Comparison of ENCODE assay signal across 20 cellular contexts in the genomic region with DNA sequence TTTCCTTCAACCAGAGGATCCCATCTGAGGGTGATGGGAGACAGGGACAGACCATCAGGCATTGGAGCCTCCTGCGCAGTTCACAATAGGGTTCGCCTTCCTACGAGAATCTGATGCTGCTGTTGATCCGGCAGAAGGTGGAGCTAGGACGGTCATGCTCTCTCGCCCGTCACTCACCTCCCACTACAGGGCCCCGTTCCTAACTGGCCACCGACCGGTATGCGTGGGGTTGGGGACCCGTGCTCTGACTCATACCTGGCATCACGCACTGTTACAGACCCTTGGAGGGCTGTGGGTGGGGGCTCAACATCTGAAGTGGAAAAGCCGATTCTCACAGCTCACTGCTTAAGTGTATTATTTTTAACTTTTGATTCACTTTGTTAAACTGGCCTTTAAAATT.
"Had no signal": no experiment of that assay in that cellular context is flagged by ENCODE, and none has a peak within 500 bp of the region (broad histone marks: within the 10 kb centered on the region; RNA-seq: fewer than 3 reads in every experiment).

No MANE protein-coding gene starts in this region.

- H3K9me3 Mint-ChIP-seq: activated naive CD4-positive, alpha-beta T cell treated with anti-CD3 and anti-CD28 coated beads, Interleukin-2, amount 10 ng/mL, durations not matched to agents 7 days and 5 days; endodermal cell; stimulated activated effector memory CD8-positive, alpha-beta T cell treated with anti-CD3 and anti-CD28 coated beads, Interleukin-12 subunit alpha, Interleukin-12 subunit beta, amount 100 ng/mL, for 72 hours; WTC11 had no signal

- H3K9me3 ChIP-seq: right lobe of liver, suprapubic skin had no signal

- H3K27ac ChIP-seq: coronary artery, esophagus squamous epithelium, heart left ventricle, left ventricle myocardium inferior, right lobe of liver, skin epidermis, stomach, suprapubic skin, upper lobe of left lung had no signal

- H3K4me3 ChIP-seq: coronary artery, esophagus squamous epithelium, heart left ventricle, left ventricle myocardium inferior, right lobe of liver, skin epidermis, stomach, suprapubic skin, upper lobe of left lung had no signal

- H3K27ac Mint-ChIP-seq: activated naive CD4-positive, alpha-beta T cell treated with anti-CD3 and anti-CD28 coated beads, Interleukin-2, amount 10 ng/mL, durations not matched to agents 7 days and 5 days; endodermal cell; stimulated activated effector memory CD8-positive, alpha-beta T cell treated with anti-CD3 and anti-CD28 coated beads, Interleukin-12 subunit alpha, Interleukin-12 subunit beta, amount 100 ng/mL, for 72 hours; WTC11 had no signal

- H3K36me3 ChIP-seq: esophagus squamous epithelium, heart left ventricle, left ventricle myocardium inferior, right lobe of liver, stomach, suprapubic skin, upper lobe of left lung had no signal

- H3K4me1 Mint-ChIP-seq: activated naive CD4-positive, alpha-beta T cell treated with anti-CD3 and anti-CD28 coated beads, Interleukin-2, amount 10 ng/mL, durations not matched to agents 7 days and 5 days; stimulated activated effector memory CD8-positive, alpha-beta T cell treated with anti-CD3 and anti-CD28 coated beads, Interleukin-12 subunit alpha, Interleukin-12 subunit beta, amount 100 ng/mL, for 72 hours had no signal

- H3K4me1 ChIP-seq: esophagus squamous epithelium, heart left ventricle, left ventricle myocardium inferior, right lobe of liver, stomach, suprapubic skin, upper lobe of left lung had no signal

- ATAC-seq: heart left ventricle; right lobe of liver; stimulated activated effector memory CD8-positive, alpha-beta T cell treated with anti-CD3 and anti-CD28 coated beads, Interleukin-12 subunit alpha, Interleukin-12 subunit beta, amount 100 ng/mL, for 72 hours; WTC11 had no signal

- H3K4me3 Mint-ChIP-seq: activated naive CD4-positive, alpha-beta T cell treated with anti-CD3 and anti-CD28 coated beads, Interleukin-2, amount 10 ng/mL, durations not matched to agents 7 days and 5 days; endodermal cell; stimulated activated effector memory CD8-positive, alpha-beta T cell treated with anti-CD3 and anti-CD28 coated beads, Interleukin-12 subunit alpha, Interleukin-12 subunit beta, amount 100 ng/mL, for 72 hours; WTC11 had no signal

- H3K36me3 Mint-ChIP-seq: activated naive CD4-positive, alpha-beta T cell treated with anti-CD3 and anti-CD28 coated beads, Interleukin-2, amount 10 ng/mL, durations not matched to agents 7 days and 5 days; stimulated activated effector memory CD8-positive, alpha-beta T cell treated with anti-CD3 and anti-CD28 coated beads, Interleukin-12 subunit alpha, Interleukin-12 subunit beta, amount 100 ng/mL, for 72 hours; WTC11 had no signal

- DNase-seq: activated CD4-positive, alpha-beta T cell treated with anti-CD3 and anti-CD28 coated beads, Interleukin-2, amount 50 U/mL, for 4 hours; activated naive CD4-positive, alpha-beta T cell treated with anti-CD3 and anti-CD28 coated beads, Interleukin-2, amount 10 ng/mL, durations not matched to agents 7 days and 5 days; activated T-cell treated with anti-CD3 and anti-CD28 coated beads, Interleukin-2, amount 50 U/mL, for 48 hours; amygdala; cerebellar nuclear complex; endodermal cell; esophagus squamous epithelium; heart left ventricle; left ventricle myocardium inferior; midbrain; stimulated activated CD4-positive, alpha-beta T cell treated with anti-CD3 and anti-CD28 coated beads, Interleukin-2, amount 100 ng/mL, for 24 hours; stomach; T-helper 9 cell; upper lobe of left lung had no signal

- H3K27me3 ChIP-seq: right lobe of liver, upper lobe of left lung had no signal
